21 cellular contexts compared by ENCODE assay signal in the genomic region with DNA sequence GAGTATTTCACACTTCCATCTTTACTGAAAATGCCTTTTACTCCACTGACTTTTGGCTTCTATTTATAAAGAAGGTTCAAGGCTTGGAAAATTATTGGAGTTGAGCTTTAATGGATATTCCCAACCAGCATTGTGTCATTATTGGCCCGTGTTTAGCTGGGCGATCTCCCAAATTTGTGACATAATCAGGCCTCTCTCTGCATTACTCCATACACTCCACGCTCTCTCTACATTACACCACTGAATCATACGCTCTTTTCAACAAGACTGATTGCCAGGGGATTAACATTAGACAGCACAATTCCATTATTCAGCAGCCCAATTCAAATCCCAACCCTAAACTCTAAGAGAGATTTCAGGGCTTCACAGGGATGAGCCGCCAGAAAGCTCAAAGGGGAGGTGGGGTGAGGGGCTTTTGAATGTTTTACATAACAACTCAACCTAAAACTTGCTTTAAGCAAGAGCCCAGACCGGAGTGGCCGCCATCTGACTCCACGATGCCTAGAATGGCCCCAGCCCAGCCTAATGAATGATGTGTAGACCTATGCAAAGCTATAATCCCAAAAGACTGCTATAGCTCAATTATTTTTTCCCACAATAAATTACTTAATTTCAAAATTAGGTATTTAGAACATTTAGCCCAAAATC.
DNase-seq lines count a peak whose midpoint lies in the region; ATAC-seq and TF ChIP-seq lines count a peak whose summit lies in the region.
"Had no signal": no experiment of that assay in that cellular context is flagged by ENCODE, and none has a peak within 500 bp of the region (broad histone marks: within the 10 kb centered on the region; RNA-seq: fewer than 3 reads in every experiment).

No MANE protein-coding gene starts in this region.

- H3K27me3 ChIP-seq in smooth muscle cell (ENCODE audit: low read depth), result no peaks in the 10 kb centered on the region
- H3K27me3 ChIP-seq: body of pancreas, foreskin keratinocyte, SJCRH30, tibial artery had no signal

- 75% methylated on average over 8 of the region's 8 CpGs for WGBS in smooth muscle cell (ENCODE audit: low lambda C conversion rate)

- H3K27me3 Mint-ChIP-seq in glutamatergic neuron (ENCODE audit: unreplicated experiment), result no peaks in the 10 kb centered on the region
- H3K27me3 Mint-ChIP-seq: B cell had no signal

- H4K20me1 ChIP-seq in smooth muscle cell (ENCODE audit: low read depth), result peaks cover 95% of the 10 kb centered on the region

- H3K36me3 ChIP-seq in smooth muscle cell (ENCODE audit: low read depth), result peaks cover 3% of the 10 kb centered on the region
- H3K36me3 ChIP-seq: tibial artery had no signal

- H3K4me1 ChIP-seq in smooth muscle cell (ENCODE audit: low read depth), result peaks cover 16% of the 10 kb centered on the region
- H3K4me1 ChIP-seq: foreskin keratinocyte, SJCRH30 had no signal

- peak overlapping the region; percentile 78 for H3K27ac ChIP-seq in caudate nucleus (ENCODE audit: low read depth, low read length)
- H3K27ac ChIP-seq in smooth muscle cell (ENCODE audit: low read depth), result peak overlapping the region; percentile 21
- H3K27ac ChIP-seq: foreskin keratinocyte, SJCRH30, tibial artery had no signal

- peaks cover 95% of the 10 kb centered on the region for H3K79me2 ChIP-seq in smooth muscle cell (ENCODE audit: low read depth)

- DNase-seq in NCI-H82 (lab: John Stamatoyannopoulos, UW) (peak; percentile 63), caudate nucleus (lab: John Stamatoyannopoulos, UW) (peak in 32 of 61 donors; percentile 14 to 81 (median 47)), inferior parietal cortex (ENCODE audit: extremely low spot score) (peak; percentile 85), smooth muscle cell (lab: John Stamatoyannopoulos, UW; ENCODE audit: unreplicated experiment) (no peak), glutamatergic neuron (no peak)
- DNase-seq: body of pancreas; effector memory CD4-positive, alpha-beta T cell; GDM1; mammary epithelial cell; NCI-H2029; NCI-H524; SJCRH30; stimulated activated CD4-positive, alpha-beta T cell treated with anti-CD3 and anti-CD28 coated beads, Interleukin-4, amount 100 ng/mL, for 1 hour; stimulated activated CD8-positive, alpha-beta memory T cell treated with anti-CD3 and anti-CD28 coated beads, Interleukin-4, amount 100 ng/mL, for 48 hours; T-helper 2 cell had no signal

- no peak overlapping the region for H3K9ac ChIP-seq in smooth muscle cell (ENCODE audit: low read depth)

- H3K27ac Mint-ChIP-seq in glutamatergic neuron (ENCODE audit: unreplicated experiment), result no peak overlapping the region
- H3K27ac Mint-ChIP-seq: B cell had no signal

- peaks cover 3% of the 10 kb centered on the region for H3F3A ChIP-seq in smooth muscle cell (ENCODE audit: low read depth)

- H3K4me3 ChIP-seq in smooth muscle cell, result no peak overlapping the region
- H3K4me3 ChIP-seq: body of pancreas, SJCRH30, tibial artery had no signal

- TF ChIP-seq CTCF in smooth muscle cell (IDR thresholded peaks at IDR 0.05; ENCODE audit: borderline replicate concordance, insufficient read depth, poor library complexity, severe bottlenecking) (no peak), glutamatergic neuron (IDR thresholded peaks at IDR 0.05; ENCODE audit: partially characterized antibody, unreplicated experiment) (no peak)

- H3K36me3 Mint-ChIP-seq in glutamatergic neuron (ENCODE audit: unreplicated experiment), result no peaks in the 10 kb centered on the region

- peak overlapping the region; percentile 14 for H3K4me2 ChIP-seq in smooth muscle cell

- peaks cover 11% of the 10 kb centered on the region for H3K4me1 Mint-ChIP-seq in glutamatergic neuron (ENCODE audit: low read depth, unreplicated experiment)
- H3K4me1 Mint-ChIP-seq: B cell had no signal

- no peaks in the 10 kb centered on the region for H3K9me3 Mint-ChIP-seq in glutamatergic neuron (ENCODE audit: unreplicated experiment)

- ATAC-seq in HG02852 (IDR thresholded peaks at IDR 0.05; ENCODE audit: unreplicated experiment) (no peak), HG03469 (IDR thresholded peaks at IDR 0.05; ENCODE audit: unreplicated experiment) (no peak)
- ATAC-seq: activated CD4-positive, CD25-positive, alpha-beta regulatory T cell treated with anti-CD3 and anti-CD28 coated beads, Interleukin-2, amount 50 U/mL, for 24 hours; body of pancreas; foreskin keratinocyte had no signal

- H3K9me3 ChIP-seq in smooth muscle cell (replicated peaks; ENCODE audit: low read depth), result no peaks in the 10 kb centered on the region
- H3K9me3 ChIP-seq: body of pancreas, SJCRH30, tibial artery had no signal

- H2AFZ ChIP-seq in smooth muscle cell (ENCODE audit: low read depth), result no peak overlapping the region

- H3K4me3 Mint-ChIP-seq in glutamatergic neuron (ENCODE audit: unreplicated experiment), result no peak overlapping the region
- H3K4me3 Mint-ChIP-seq: B cell had no signal

Comparison
In these comparisons a context has a peak if more than half of its experiments do, and no peak if none do; other contexts are left out.
1. DNase-seq: peak in NCI-H82 (single experiment), caudate nucleus (32 of 61) and inferior parietal cortex (single experiment); none in smooth muscle cell (single experiment) and glutamatergic neuron (single experiment).